Comparison of ENCODE assay signal across 6 cellular contexts in genomic region chr19:681029-681626, GRCh38. TPM values are rescaled to one million over a fixed set of nuclear protein-coding genes. Genes with fewer than 3 reads are reported as not detected.
DNase-seq lines count a peak whose midpoint lies in the region; ATAC-seq and TF ChIP-seq lines count a peak whose summit lies in the region.

No MANE protein-coding gene starts in this region.

- H3K36me3 ChIP-seq in rectal smooth muscle tissue (ENCODE audit: control insufficient read depth, insufficient read depth, low read length), result no peaks in the 10 kb centered on the region

- TF ChIP-seq CTCF in dorsolateral prefrontal cortex (IDR thresholded peaks at IDR 0.05 in 54 of 56, conservative IDR thresholded peaks at IDR 0.05 in 2 of 56; ENCODE audit: low read depth in 1 of 56, partially characterized antibody in 56 of 56), result no peak

- H3K9ac ChIP-seq in rectal smooth muscle tissue (ENCODE audit: low read length), result no peak overlapping the region

- H3K4me3 ChIP-seq in dorsolateral prefrontal cortex (peak overlapping the region in 55 of 59 donors; percentile 43 to 98 (median 77)), rectal smooth muscle tissue (ENCODE audit: low read length) (no peak overlapping the region)

- H3K4me1 ChIP-seq in rectal smooth muscle tissue (ENCODE audit: control insufficient read depth, insufficient read depth, low read length), result peaks cover 12% of the 10 kb centered on the region

- peak overlapping the region in 43 of 59 donors; percentile 35 to 99 (median 90) for H3K27ac ChIP-seq in dorsolateral prefrontal cortex
- H3K27ac ChIP-seq in rectal smooth muscle tissue (ENCODE audit: low read depth, low read length), result peak overlapping the region; percentile 46

- no peak for ATAC-seq in HG03521 (IDR thresholded peaks at IDR 0.05; ENCODE audit: unreplicated experiment)

- intact Hi-C loops in dorsolateral prefrontal cortex (cut with DNase I), result loop anchor here in 1 of 2 donors (5.0 to 10.0 kb wide), 2 partner anchors 46 to 414 kb away; partner anchors contain the start of gene POLR2E

- H3K27me3 ChIP-seq in dorsolateral prefrontal cortex, result peaks cover 0 to 7% (median 0%) of the 10 kb centered on the region in 45 donors
- H3K27me3 ChIP-seq in rectal smooth muscle tissue (ENCODE audit: control insufficient read depth, insufficient read depth, low read length), result peaks cover 4% of the 10 kb centered on the region

- peak; percentile 82 to 87 for DNase-seq in AML-193 (lab: John Stamatoyannopoulos, UW)
- DNase-seq in Kasumi-1 (lab: John Stamatoyannopoulos, UW), result peak; percentile 66 to 81
- DNase-seq in dorsolateral prefrontal cortex, result peak in 7 of 10 donors; percentile 54 to 91 (median 86)
- DNase-seq in SIG-M5 treated with dmso at 0.1 percent for 504 hours (lab: John Stamatoyannopoulos, UW; ENCODE audit: unreplicated experiment), result no peak

RNA-seq across cellular contexts. Expression of gene FSTL3, which starts 4.9 kb away (rescaled TPM):
- total RNA-seq in dorsolateral prefrontal cortex, result 10 to 100 TPM in 118 of 120 experiments, 1 to 10 TPM in 2; 9.3 to 35.4 (median 18.1) TPM

RNA-seq across cellular contexts. Expression of gene PRSS57, which starts 14.1 kb away (rescaled TPM):
- total RNA-seq in dorsolateral prefrontal cortex, result under 1 TPM in 1 of 120 experiments, not detected in 119; 0.50 TPM

RNA-seq across cellular contexts. Expression of gene RNF126, which starts 18.1 kb away (rescaled TPM):
- 10 to 100 TPM; 22.4 to 58.2 (median 41.2) TPM for total RNA-seq in dorsolateral prefrontal cortex

RNA-seq across cellular contexts. Expression of gene PALM, which starts 27.6 kb away (rescaled TPM):
- 100 to 1,000 TPM; 133 to 479 (median 272) TPM for total RNA-seq in dorsolateral prefrontal cortex

RNA-seq across cellular contexts. Expression of gene FGF22, which starts 41.4 kb away (rescaled TPM):
- 10 to 100 TPM in 2 of 120 experiments, 1 to 10 TPM in 118; 3.6 to 10.1 (median 5.8) TPM for total RNA-seq in dorsolateral prefrontal cortex
